19 cellular contexts compared by ENCODE assay signal in genomic region chr7:22669692-22670421, GRCh38. TPM values are rescaled to one million over a fixed set of nuclear protein-coding genes. Genes with fewer than 3 reads are reported as not detected.
DNase-seq lines count a peak whose midpoint lies in the region; ATAC-seq and TF ChIP-seq lines count a peak whose summit lies in the region.
"Had no signal": no experiment of that assay in that cellular context is flagged by ENCODE, and none has a peak within 500 bp of the region (broad histone marks: within the 10 kb centered on the region; RNA-seq: fewer than 3 reads in every experiment).

No MANE protein-coding gene starts in this region.

- ATAC-seq in GM23338 = peak; percentile 14; the same call in 1 of the 3 replicates
- ATAC-seq in stimulated activated memory B cell treated with anti-CD40 and anti-IgM and Interleukin-4, amounts not matched to agents 10 μg/mL and 1 μg/mL and 100 μg/mL, for 72 hours = no peak
- ATAC-seq: Right ventricle myocardium inferior had no signal

- H3K9me3 Mint-ChIP-seq in GM23338 (no peaks in the 10 kb centered on the region; the same call in 2 of the 3 replicates), endodermal cell (no peaks in the 10 kb centered on the region)
- H3K9me3 Mint-ChIP-seq in stimulated activated memory B cell treated with anti-CD40 and anti-IgM and Interleukin-4, amounts not matched to agents 10 μg/mL and 1 μg/mL and 100 μg/mL, for 72 hours = peaks cover 4% of the 10 kb centered on the region

- H3K27me3 ChIP-seq in GM23338 (ENCODE audit: insufficient read depth) (no peaks in the 10 kb centered on the region), HUES64 (ENCODE audit: insufficient read depth, low read length) (no peaks in the 10 kb centered on the region), endodermal cell (ENCODE audit: control insufficient read depth, insufficient read depth, low read length, poor library complexity, severe bottlenecking) (no peaks in the 10 kb centered on the region), tibial nerve (no peaks in the 10 kb centered on the region)
- H3K27me3 ChIP-seq: SJSA1 had no signal

- H3K9ac ChIP-seq in HUES64 (ENCODE audit: low read depth, low read length) = no peak overlapping the region
- no peak overlapping the region for H3K9ac ChIP-seq in endodermal cell (ENCODE audit: extremely low read depth, low read length, poor library complexity, severe bottlenecking)

- no peaks in the 10 kb centered on the region for H3K36me3 Mint-ChIP-seq in GM23338 (ENCODE audit: low read depth)
- peaks cover 16% of the 10 kb centered on the region for H3K36me3 Mint-ChIP-seq in endodermal cell (ENCODE audit: low read depth)
- H3K36me3 Mint-ChIP-seq in stimulated activated memory B cell treated with anti-CD40 and anti-IgM and Interleukin-4, amounts not matched to agents 10 μg/mL and 1 μg/mL and 100 μg/mL, for 72 hours = peaks cover 14% of the 10 kb centered on the region
- H3K36me3 Mint-ChIP-seq: CD14-positive monocyte had no signal

- no peaks in the 10 kb centered on the region for H4K20me1 ChIP-seq in GM23338 (replicated peaks; ENCODE audit: insufficient read depth)

- H3K4me2 ChIP-seq in GM23338 = no peak overlapping the region; the same call in 1 of the 2 replicates

- H3K4me1 Mint-ChIP-seq in GM23338 (peaks cover 59% of the 10 kb centered on the region), endodermal cell (peaks cover 76% of the 10 kb centered on the region)
- H3K4me1 Mint-ChIP-seq in stimulated activated memory B cell treated with anti-CD40 and anti-IgM and Interleukin-4, amounts not matched to agents 10 μg/mL and 1 μg/mL and 100 μg/mL, for 72 hours = peaks cover 74% of the 10 kb centered on the region

- H3K4me1 ChIP-seq in GM23338 (ENCODE audit: insufficient read depth) = peaks cover 42% of the 10 kb centered on the region
- H3K4me1 ChIP-seq in HUES64 (ENCODE audit: insufficient read depth, low read length) = peaks cover 42% of the 10 kb centered on the region
- peaks cover 52% of the 10 kb centered on the region for H3K4me1 ChIP-seq in endodermal cell (ENCODE audit: control insufficient read depth, insufficient read depth, low read length)
- H3K4me1 ChIP-seq in tibial nerve = no peaks in the 10 kb centered on the region

- H3K27me3 Mint-ChIP-seq in GM23338 (ENCODE audit: insufficient read depth, low read depth, poor library complexity) = peaks cover 9% of the 10 kb centered on the region
- no peaks in the 10 kb centered on the region for H3K27me3 Mint-ChIP-seq in endodermal cell (ENCODE audit: insufficient read depth)
- no peaks in the 10 kb centered on the region for H3K27me3 Mint-ChIP-seq in stimulated activated memory B cell treated with anti-CD40 and anti-IgM and Interleukin-4, amounts not matched to agents 10 μg/mL and 1 μg/mL and 100 μg/mL, for 72 hours
- H3K27me3 Mint-ChIP-seq: B cell had no signal

- H3K9me3 ChIP-seq in HUES64 (ENCODE audit: insufficient read depth, low read depth, low read length) (no peaks in the 10 kb centered on the region), endodermal cell (ENCODE audit: control insufficient read depth, low read length) (no peaks in the 10 kb centered on the region), tibial nerve (no peaks in the 10 kb centered on the region)
- H3K9me3 ChIP-seq: SJSA1 had no signal

- H3K79me2 ChIP-seq in GM23338 (replicated peaks; ENCODE audit: insufficient read depth) = no peaks in the 10 kb centered on the region

- no peak overlapping the region for H3K27ac Mint-ChIP-seq in GM23338
- H3K27ac Mint-ChIP-seq in endodermal cell = peak overlapping the region; percentile 46
- H3K27ac Mint-ChIP-seq in stimulated activated memory B cell treated with anti-CD40 and anti-IgM and Interleukin-4, amounts not matched to agents 10 μg/mL and 1 μg/mL and 100 μg/mL, for 72 hours = peak overlapping the region; percentile 70
- H3K27ac Mint-ChIP-seq: B cell had no signal

- H3K27ac ChIP-seq in GM23338 (ENCODE audit: low read depth) (peak overlapping the region; percentile 1; the same call in 1 of the 2 replicates), HUES64 (ENCODE audit: low read depth, low read length) (peak overlapping the region; percentile 77), endodermal cell (ENCODE audit: low read depth, low read length) (no peak overlapping the region), tibial nerve (no peak overlapping the region)
- H3K27ac ChIP-seq: SJSA1 had no signal

- no peak for TF ChIP-seq EP300 in tibial nerve (IDR thresholded peaks at IDR 0.05)

- in situ Hi-C loops in GM13976 (cut with MboI; ENCODE audit: low sequenced_read_pairs, unreplicated experiment) = no loop called here

- no peaks in the 10 kb centered on the region for H3F3A ChIP-seq in GM23338 (replicated peaks; ENCODE audit: low read depth)

- no peaks in the 10 kb centered on the region for H3K36me3 ChIP-seq in GM23338 (ENCODE audit: insufficient read depth)
- H3K36me3 ChIP-seq in HUES64 (ENCODE audit: insufficient read depth, low read length) = no peaks in the 10 kb centered on the region
- H3K36me3 ChIP-seq in endodermal cell (ENCODE audit: control insufficient read depth, insufficient read depth, low read length) = peaks cover 14% of the 10 kb centered on the region
- H3K36me3 ChIP-seq in tibial nerve = no peaks in the 10 kb centered on the region
- H3K36me3 ChIP-seq: SJSA1 had no signal

- H3K9me2 ChIP-seq in GM23338 (ENCODE audit: insufficient read depth) = 0 out of 2 replicates have a peak, but pooled peaks cover 5% of the 10 kb centered on the region

- H3K4me3 ChIP-seq in GM23338 = no peak overlapping the region
- no peak overlapping the region for H3K4me3 ChIP-seq in HUES64 (ENCODE audit: low read length)
- H3K4me3 ChIP-seq in endodermal cell (ENCODE audit: low read length) = no peak overlapping the region
- H3K4me3 ChIP-seq in tibial nerve = no peak overlapping the region
- H3K4me3 ChIP-seq: SJSA1 had no signal

- no peak overlapping the region for H2AFZ ChIP-seq in GM23338

- TF ChIP-seq CTCF in GM23338 (conservative IDR thresholded peaks at IDR 0.05; ENCODE audit: low read depth in 2 of 2) (no peak), endodermal cell (conservative IDR thresholded peaks at IDR 0.05) (no peak), GM13976 (IDR thresholded peaks at IDR 0.05; ENCODE audit: borderline replicate concordance, control extremely low read depth, extremely low read depth, insufficient read depth, missing control alignments) (no peak), tibial nerve (IDR thresholded peaks at IDR 0.05) (no peak)

- TF ChIP-seq POLR2A in tibial nerve (IDR thresholded peaks at IDR 0.05) = no peak

- DNase-seq in GM23338 (ENCODE audit: low spot score) = peak; percentile 43
- DNase-seq in endodermal cell = no peak
- DNase-seq in activated gamma-delta T cell (lab: John Stamatoyannopoulos, UW) = no peak
- DNase-seq in GM13976 (ENCODE audit: low spot score) = no peak
- no peak for DNase-seq in tibial nerve (ENCODE audit: low spot score in 2 of 2)
- DNase-seq: GDM1, MV-4-11, NCI-H1105 treated with DMSO at 0.1 percent for 48 hours, NCI-H2081, NCI-H2171 treated with DMSO at 0.1 percent for 48 hours, NCI-H446, NCI-H526 had no signal

- H3K4me3 Mint-ChIP-seq in GM23338 (no peak overlapping the region), endodermal cell (peak overlapping the region; percentile 14)
- H3K4me3 Mint-ChIP-seq in stimulated activated memory B cell treated with anti-CD40 and anti-IgM and Interleukin-4, amounts not matched to agents 10 μg/mL and 1 μg/mL and 100 μg/mL, for 72 hours = no peak overlapping the region
- H3K4me3 Mint-ChIP-seq: B cell, CD14-positive monocyte had no signal

- 66% methylated on average over 4 of the region's 5 CpGs for WGBS in HUES64
- WGBS in endodermal cell (ENCODE audit: insufficient coverage in 1 of 2, insufficient read length in 1 of 2), 2 experiments = 73 to 77% methylated on average over 5 of the region's 5 CpGs
- 71 to 77% methylated on average over 5 of the region's 5 CpGs for WGBS in tibial nerve, 2 donors

TF ChIP-seq in GM23338, 12 proteins besides CTCF, POLR2A, EP300 and RAD21 (continues in another document):
- TF ChIP-seq POLR2AphosphoS5 (IDR thresholded peaks at IDR 0.05; ENCODE audit: low read depth) (no peak), EZH2 (IDR thresholded peaks at IDR 0.05; ENCODE audit: low read depth, unreplicated experiment) (no peak)

RNA-seq across cellular contexts. Expression of gene IL6, which starts 57.1 kb away (rescaled TPM):
- total RNA-seq in GM23338 (2014; rRNA removed; shearing (Covaris generic)) = not detected in 2 replicates
- polyA plus RNA-seq in GM23338 (2016; fragmentation: Nextera tagmentation; extraction: Ambion mirVana) = 0.40 and 1.6 TPM in 2 replicates
- polyA plus RNA-seq in HUES64 (2013, experiment 1 of 2) = 0.35 TPM
- polyA plus RNA-seq in HUES64 (2013, experiment 2 of 2) = 0.51 TPM
- total RNA-seq in endodermal cell (under 1 TPM; 0.64 to 0.88 TPM), tibial nerve (10 to 100 TPM in 1 of 4 donors, 1 to 10 TPM in 2, not detected in 1; 3.3 to 16.4 (median 6.3) TPM)
- polyA plus RNA-seq in endodermal cell (2013, experiment 1 of 2) = not detected
- not detected for polyA plus RNA-seq in endodermal cell (2013, experiment 2 of 2)
- total RNA-seq: OCI-LY7 had no signal

Comparison
In these comparisons a context has a peak if more than half of its experiments do, and no peak if none do; other contexts are left out.
1. H3K27ac ChIP-seq: peak in GM23338 (single experiment) and HUES64 (single experiment); none in endodermal cell (single experiment) and tibial nerve (0 of 4).